Comparison of ENCODE assay signal across 13 cellular contexts in the genomic region with DNA sequence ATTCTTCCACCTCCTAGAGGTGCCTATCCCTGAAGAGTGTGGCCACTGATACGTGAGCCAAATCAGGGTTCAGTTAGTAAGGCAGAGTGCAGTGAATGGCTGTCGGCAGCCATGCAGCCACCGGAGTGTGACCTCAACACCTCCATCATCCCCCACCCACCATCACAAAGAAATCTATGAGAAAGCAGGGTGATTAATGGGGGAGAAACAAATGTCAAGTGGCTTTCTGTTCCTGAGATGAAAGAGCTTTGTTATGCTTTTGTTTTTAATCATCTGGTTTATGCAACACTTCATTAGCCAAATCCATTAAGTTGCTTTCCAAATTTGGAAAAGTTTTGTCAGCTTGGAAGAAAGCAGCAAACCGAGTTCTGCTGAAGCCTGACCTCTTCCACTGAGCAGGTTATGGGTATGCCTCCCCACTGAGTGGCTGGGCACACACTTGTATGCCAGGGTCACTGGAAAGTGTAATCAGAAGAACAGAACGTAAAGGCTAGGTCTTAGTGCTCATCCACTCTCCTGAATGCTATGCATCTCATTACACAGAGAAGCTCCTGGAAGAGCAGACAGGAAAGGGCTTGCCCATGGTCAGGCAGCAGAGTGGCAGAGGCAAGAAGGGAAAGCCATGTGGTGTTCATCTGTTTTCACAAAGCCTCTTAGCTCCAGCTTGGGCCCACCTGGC. TPM values are rescaled to one million over a fixed set of nuclear protein-coding genes. Genes with fewer than 3 reads are reported as not detected.
A peak's percentile ranks its signal among the peaks of the same experiment; 100 is the strongest.
DNase-seq lines count a peak whose midpoint lies in the region; ATAC-seq and TF ChIP-seq lines count a peak whose summit lies in the region.
"Had no signal": no experiment of that assay in that cellular context is flagged by ENCODE, and none has a peak within 500 bp of the region (broad histone marks: within the 10 kb centered on the region; RNA-seq: fewer than 3 reads in every experiment).

No MANE protein-coding gene starts in this region.

- peak overlapping the region; percentile 58 for H3K4me3 Mint-ChIP-seq in activated T-helper 1 cell treated with anti-CD3 and anti-CD28 coated beads, Interleukin-12 subunit alpha, Interleukin-12 subunit beta, Interleukin-2, Interleukin-4 antibody, amounts not matched to agents 30 ng/mL and 10 ng/mL and 1 ng/mL, durations not matched to agents 14 hours and 24 hours and 36 hours
- H3K4me3 Mint-ChIP-seq: neural crest cell had no signal

- H3K27ac Mint-ChIP-seq in activated T-helper 1 cell treated with anti-CD3 and anti-CD28 coated beads, Interleukin-12 subunit alpha, Interleukin-12 subunit beta, Interleukin-2, Interleukin-4 antibody, amounts not matched to agents 30 ng/mL and 10 ng/mL and 1 ng/mL, durations not matched to agents 14 hours and 24 hours and 36 hours: peak overlapping the region; percentile 81

- H3K27me3 Mint-ChIP-seq in activated T-helper 1 cell treated with anti-CD3 and anti-CD28 coated beads, Interleukin-12 subunit alpha, Interleukin-12 subunit beta, Interleukin-2, Interleukin-4 antibody, amounts not matched to agents 30 ng/mL and 10 ng/mL and 1 ng/mL, durations not matched to agents 14 hours and 24 hours and 36 hours (ENCODE audit: insufficient read depth): peaks cover 2% of the 10 kb centered on the region

- no peaks in the 10 kb centered on the region for H3K27me3 ChIP-seq in lower lobe of right lung (ENCODE audit: low read depth)

- H3K9me3 Mint-ChIP-seq in activated T-helper 1 cell treated with anti-CD3 and anti-CD28 coated beads, Interleukin-12 subunit alpha, Interleukin-12 subunit beta, Interleukin-2, Interleukin-4 antibody, amounts not matched to agents 30 ng/mL and 10 ng/mL and 1 ng/mL, durations not matched to agents 14 hours and 24 hours and 36 hours: peaks cover 17% of the 10 kb centered on the region
- H3K9me3 Mint-ChIP-seq: neural crest cell had no signal

- no peak for TF ChIP-seq CTCF in lower lobe of right lung (IDR thresholded peaks at IDR 0.05)

- H3K36me3 Mint-ChIP-seq in activated T-helper 1 cell treated with anti-CD3 and anti-CD28 coated beads, Interleukin-12 subunit alpha, Interleukin-12 subunit beta, Interleukin-2, Interleukin-4 antibody, amounts not matched to agents 30 ng/mL and 10 ng/mL and 1 ng/mL, durations not matched to agents 14 hours and 24 hours and 36 hours (ENCODE audit: low read depth): peaks cover 7% of the 10 kb centered on the region

- H3K27ac ChIP-seq in lower lobe of right lung: no peak overlapping the region

- no peak overlapping the region for H3K4me3 ChIP-seq in lower lobe of right lung

- peaks cover 59% of the 10 kb centered on the region for H3K4me1 Mint-ChIP-seq in activated T-helper 1 cell treated with anti-CD3 and anti-CD28 coated beads, Interleukin-12 subunit alpha, Interleukin-12 subunit beta, Interleukin-2, Interleukin-4 antibody, amounts not matched to agents 30 ng/mL and 10 ng/mL and 1 ng/mL, durations not matched to agents 14 hours and 24 hours and 36 hours (ENCODE audit: low read depth)

- no peaks in the 10 kb centered on the region for H3K9me3 ChIP-seq in lower lobe of right lung

- H3K4me1 ChIP-seq in lower lobe of right lung: peaks cover 5% of the 10 kb centered on the region

- H3K36me3 ChIP-seq in lower lobe of right lung: no peaks in the 10 kb centered on the region

- intact Hi-C loops in activated T-helper 1 cell treated with anti-CD3 and anti-CD28 coated beads, Interleukin-12 subunit alpha, Interleukin-12 subunit beta, Interleukin-2, Interleukin-4 antibody, amounts not matched to agents 30 ng/mL and 10 ng/mL and 1 ng/mL, durations not matched to agents 14 hours and 24 hours and 36 hours (cut with micrococcal nuclease): loop anchor here (1.0 to 2.0 kb wide), 4 partner anchors 37 to 89 kb away; partner anchors contain the start of gene ATP1B1
- intact Hi-C loops in lower lobe of right lung (cut with DNase I): no loop called here

- no peak for ATAC-seq in lower lobe of right lung

- DNase-seq in stimulated activated naive CD4-positive, alpha-beta T cell treated with Interleukin-2 at 50 U/mL for 16 hours (lab: John Stamatoyannopoulos, UW): peak; percentile 9
- no peak for DNase-seq in stimulated activated naive CD4-positive, alpha-beta T cell (lab: John Stamatoyannopoulos, UW)
- DNase-seq in activated T-helper 1 cell treated with anti-CD3 and anti-CD28 coated beads, Interleukin-12 subunit alpha, Interleukin-12 subunit beta, Interleukin-2, Interleukin-4 antibody, amounts not matched to agents 30 ng/mL and 10 ng/mL and 1 ng/mL, durations not matched to agents 14 hours and 24 hours and 36 hours (ENCODE audit: low spot score): no peak
- peak; percentile 63 for DNase-seq in renal cortical epithelial cell (ENCODE audit: low read depth)
- no peak for DNase-seq in RPMI8226
- no peak for DNase-seq in HuH-7 (ENCODE audit: low spot score)
- DNase-seq in lower lobe of right lung: no peak
- DNase-seq: DMS 273 treated with DMSO at 0.1 percent for 48 hours, mesendoderm, NCI-H1930, retina, SHP77 treated with DMSO at 0.1 percent for 48 hours had no signal

RNA-seq across cellular contexts. Expression of gene ATP1B1, which starts 57.1 kb away (rescaled TPM):
- 12.3 TPM in 2 replicates for total RNA-seq in activated T-helper 1 cell treated with anti-CD3 and anti-CD28 coated beads, Interleukin-12 subunit alpha, Interleukin-12 subunit beta, Interleukin-2, Interleukin-4 antibody, amounts not matched to agents 30 ng/mL and 10 ng/mL and 1 ng/mL, durations not matched to agents 14 hours and 24 hours and 36 hours
- total RNA-seq in renal cortical epithelial cell (96.4 and 314 TPM in 2 replicates), lower lobe of right lung (173 TPM)

Comparison
In these comparisons a context has a peak if more than half of its experiments do, and no peak if none do; other contexts are left out.
1. DNase-seq: peak in stimulated activated naive CD4-positive, alpha-beta T cell treated with Interleukin-2 at 50 U/mL for 16 hours (single experiment) and renal cortical epithelial cell (single experiment); none in stimulated activated naive CD4-positive, alpha-beta T cell (0 of 6), activated T-helper 1 cell treated with anti-CD3 and anti-CD28 coated beads, Interleukin-12 subunit alpha, Interleukin-12 subunit beta, Interleukin-2, Interleukin-4 antibody, amounts not matched to agents 30 ng/mL and 10 ng/mL and 1 ng/mL, durations not matched to agents 14 hours and 24 hours and 36 hours (single experiment), RPMI8226 (single experiment), HuH-7 (single experiment) and lower lobe of right lung (single experiment).